ENCODE assay signal across 8 cellular contexts in genomic region chr6:30721198-30722024, GRCh38. TPM values are rescaled to one million over a fixed set of nuclear protein-coding genes. Genes with fewer than 3 reads are reported as not detected.
DNase-seq lines count a peak whose midpoint lies in the region; ATAC-seq and TF ChIP-seq lines count a peak whose summit lies in the region.

No MANE protein-coding gene starts in this region.

- no peaks in the 10 kb centered on the region for H3K27me3 Mint-ChIP-seq in CD8-positive, alpha-beta T cell (ENCODE audit: low read depth)
- peaks cover 11% of the 10 kb centered on the region for H3K27me3 Mint-ChIP-seq in type B pancreatic cell

- H3K9me3 ChIP-seq in CD8-positive, alpha-beta T cell (ENCODE audit: low read length) = no peaks in the 10 kb centered on the region
- H3K9me3 ChIP-seq in heart right ventricle = no peaks in the 10 kb centered on the region

- peak overlapping the region; percentile 90 for H3K4me3 Mint-ChIP-seq in CD8-positive, alpha-beta T cell
- peak overlapping the region; percentile 92 for H3K4me3 Mint-ChIP-seq in type B pancreatic cell

- peak overlapping the region; percentile 89 for H3K27ac Mint-ChIP-seq in CD8-positive, alpha-beta T cell
- H3K27ac Mint-ChIP-seq in type B pancreatic cell = peak overlapping the region; percentile 97

- 1 to 2% (median 1%) methylated on average over 71 of the region's 71 CpGs for WGBS in adipose tissue, 3 donors
- 1 to 2% methylated on average over 69 to 71 of the region's 71 CpGs for whole genome bisulfite sequencing in heart right ventricle, 2 donors

- CTCF ChIA-PET in CD8-positive, alpha-beta T cell (lab: Charles Lee) = interaction anchor here (0.9 to 21.9 kb wide), 44 partner anchors 9 to 368 kb away, joined by 3 to 879 read pairs (median 6); partner anchors contain the start of genes ATAT1, C6orf136, DHX16 and FLOT1

- H3K27ac ChIP-seq in CD8-positive, alpha-beta T cell (ENCODE audit: low read depth, low read length) = peak overlapping the region; percentile 69
- H3K27ac ChIP-seq in adipose tissue (ENCODE audit: low read depth, low read length) (peak overlapping the region; percentile 63), heart right ventricle (peak overlapping the region; percentile 70 to 99 (median 96))

- no peaks in the 10 kb centered on the region for H3K27me3 ChIP-seq in CD8-positive, alpha-beta T cell (ENCODE audit: insufficient read depth, low read length)
- H3K27me3 ChIP-seq in heart right ventricle = no peaks in the 10 kb centered on the region

- peak; percentile 45 for ATAC-seq in CD8-positive, alpha-beta T cell
- ATAC-seq in GM21619 (IDR thresholded peaks at IDR 0.05; ENCODE audit: unreplicated experiment) (peak; percentile 25), heart right ventricle (peak; percentile 70 to 82 (median 78))

- TF ChIP-seq CTCF in CD8-positive, alpha-beta T cell (IDR thresholded peaks at IDR 0.05) = peak; percentile 36
- TF ChIP-seq CTCF in heart right ventricle (IDR thresholded peaks at IDR 0.05) (peak; percentile 30 to 76 (median 49)), type B pancreatic cell (conservative IDR thresholded peaks at IDR 0.05) (peak; percentile 67)

- peaks cover 31% of the 10 kb centered on the region for H3K36me3 ChIP-seq in CD8-positive, alpha-beta T cell (ENCODE audit: insufficient read depth, low read length)
- peaks cover 0 to 49% (median 27%) of the 10 kb centered on the region in 9 donors for H3K36me3 ChIP-seq in heart right ventricle

- peaks cover 44% of the 10 kb centered on the region for H3K36me3 Mint-ChIP-seq in CD8-positive, alpha-beta T cell
- peaks cover 45% of the 10 kb centered on the region for H3K36me3 Mint-ChIP-seq in type B pancreatic cell

- intact Hi-C loops in CD8-positive, alpha-beta T cell (cut with DNase I, micrococcal nuclease) = loop anchor here (1.0 to 10.0 kb wide), 9 partner anchors 9 to 507 kb away; partner anchors contain the start of genes MRPS18B (in 2 of the 2), PPP1R10 (in 2 of the 2), C6orf136 (in 1 of the 2) and TRIM26 (in 1 of the 2)
- intact Hi-C loops in heart right ventricle (cut with DNase I) = loop anchor here (1.0 to 10.0 kb wide), 12 partner anchors 35 to 237 kb away; partner anchors contain the start of genes PPP1R18 (in 5 of the 10), MRPS18B (in 4 of the 10), PPP1R10 (in 4 of the 10) and GNL1 (in 3 of the 10)
- intact Hi-C loops in posterior vena cava (cut with DNase I) = loop anchor here (2.0 to 10.0 kb wide), 4 partner anchors 33 to 97 kb away; partner anchors contain the start of gene ATAT1 (in 1 of the 2)

- POLR2A ChIA-PET in CD8-positive, alpha-beta T cell (lab: Charles Lee) = interaction anchor here (0.6 to 13.3 kb wide), 15 partner anchors 9 to 238 kb away, joined by 3 to 324 read pairs (median 4); partner anchors contain the start of genes DHX16, MRPS18B, NRM and PPP1R10

- peak; percentile 90 to 98 (median 94) for DNase-seq in CD8-positive, alpha-beta T cell
- peak; percentile 45 for DNase-seq in NCI-H1436 treated with DMSO at 0.1 percent for 48 hours (lab: John Stamatoyannopoulos, UW)
- peak; percentile 92 for DNase-seq in T follicular helper cell (ENCODE audit: low read depth)
- peak; percentile 93 to 94 for DNase-seq in heart right ventricle
- peak; percentile 97 for DNase-seq in posterior vena cava (ENCODE audit: low spot score)
- peak; percentile 97 for DNase-seq in type B pancreatic cell (ENCODE audit: extremely low spot score, unreplicated experiment)

- no peaks in the 10 kb centered on the region for H3K9me3 Mint-ChIP-seq in CD8-positive, alpha-beta T cell
- peaks cover 4% of the 10 kb centered on the region for H3K9me3 Mint-ChIP-seq in type B pancreatic cell

- H3K4me3 ChIP-seq in CD8-positive, alpha-beta T cell (ENCODE audit: low read depth, low read length) = peak overlapping the region; percentile 81
- peak overlapping the region; percentile 67 to 98 (median 88) for H3K4me3 ChIP-seq in heart right ventricle

- peaks cover 45% of the 10 kb centered on the region for H3K4me1 ChIP-seq in CD8-positive, alpha-beta T cell (ENCODE audit: insufficient read depth, low read length)
- H3K4me1 ChIP-seq in heart right ventricle = peaks cover 7 to 75% (median 65%) of the 10 kb centered on the region in 9 donors

- H3K4me1 Mint-ChIP-seq in CD8-positive, alpha-beta T cell (ENCODE audit: low read depth) = peaks cover 68% of the 10 kb centered on the region
- peaks cover 28% of the 10 kb centered on the region for H3K4me1 Mint-ChIP-seq in type B pancreatic cell (ENCODE audit: unreplicated experiment)

RNA-seq across cellular contexts. Expression of gene TUBB, which starts 1.3 kb away (rescaled TPM):
- 10 to 100 TPM; 61.3 to 63.1 TPM for total RNA-seq in CD8-positive, alpha-beta T cell
- polyA plus RNA-seq in adipose tissue (100 to 1,000 TPM; 166 to 400 (median 269) TPM), heart right ventricle (100 to 1,000 TPM; 156 to 440 TPM)
- total RNA-seq in heart right ventricle (100 to 1,000 TPM; 144 to 437 (median 189) TPM), posterior vena cava (100 to 1,000 TPM; 342 to 378 TPM), type B pancreatic cell (ENCODE audit: low replicate concordance) (560 and 1,225 TPM in 2 replicates)

RNA-seq across cellular contexts. Expression of gene MDC1, which starts 4.3 kb away (rescaled TPM):
- 10 to 100 TPM; 38.9 to 48.8 TPM for total RNA-seq in CD8-positive, alpha-beta T cell
- polyA plus RNA-seq in adipose tissue = 10 to 100 TPM in 1 of 3 donors, 1 to 10 TPM in 2; 7.4 to 12.7 (median 7.8) TPM
- total RNA-seq in heart right ventricle = 10 to 100 TPM; 15.3 to 21.7 (median 19.5) TPM
- 10 to 100 TPM; 11.2 to 18.1 TPM for polyA plus RNA-seq in heart right ventricle
- 10 to 100 TPM; 24.4 to 25.0 TPM for total RNA-seq in posterior vena cava
- total RNA-seq in type B pancreatic cell (ENCODE audit: low replicate concordance) = 30.1 and 71.3 TPM in 2 replicates

RNA-seq across cellular contexts. Expression of gene FLOT1, which starts 21.1 kb away (rescaled TPM):
- total RNA-seq in CD8-positive, alpha-beta T cell = 10 to 100 TPM; 27.5 to 27.8 TPM
- polyA plus RNA-seq in adipose tissue (100 to 1,000 TPM in 2 of 3 donors, 10 to 100 TPM in 1; 87.0 to 229 (median 221) TPM), heart right ventricle (100 to 1,000 TPM; 233 to 317 TPM)
- total RNA-seq in heart right ventricle (100 to 1,000 TPM; 158 to 280 (median 184) TPM), posterior vena cava (100 to 1,000 TPM; 150 to 167 TPM), type B pancreatic cell (ENCODE audit: low replicate concordance) (72.9 and 94.8 TPM in 2 replicates)

RNA-seq across cellular contexts. Expression of gene IER3, which starts 22.9 kb away (rescaled TPM):
- 1 to 10 TPM; 9.7 to 9.9 TPM for total RNA-seq in CD8-positive, alpha-beta T cell
- polyA plus RNA-seq in adipose tissue (100 to 1,000 TPM in 1 of 3 donors, 10 to 100 TPM in 2; 41.6 to 402 (median 45.5) TPM), heart right ventricle (10 to 100 TPM; 25.3 to 93.9 TPM)
- total RNA-seq in heart right ventricle (100 to 1,000 TPM in 6 of 10 donors, 10 to 100 TPM in 4; 15.6 to 309 (median 115) TPM), posterior vena cava (10 to 100 TPM; 28.5 to 51.5 TPM), type B pancreatic cell (ENCODE audit: low replicate concordance) (24.3 and 40.1 TPM in 2 replicates)

RNA-seq across cellular contexts. Expression of gene NRM, which starts 30.6 kb away (rescaled TPM):
- total RNA-seq in CD8-positive, alpha-beta T cell = 1 to 10 TPM; 1.5 to 2.0 TPM
- polyA plus RNA-seq in adipose tissue (1 to 10 TPM; 6.7 to 8.1 (median 7.5) TPM), heart right ventricle (10 to 100 TPM; 10.4 to 11.6 TPM)
- total RNA-seq in heart right ventricle (1 to 10 TPM; 1.6 to 7.1 (median 3.1) TPM), posterior vena cava (10 to 100 TPM; 14.6 to 15.5 TPM), type B pancreatic cell (ENCODE audit: low replicate concordance) (21.8 and 48.9 TPM in 2 replicates)

Comparison
In these comparisons a context has a peak if more than half of its experiments do, and no peak if none do; other contexts are left out.
1. Peak in every context shown above with its lines: DNase-seq, ATAC-seq, H3K4me3 ChIP-seq and H3K27ac ChIP-seq.
2. ATAC-seq: peak in every context shown above with its lines; median percentile 78 in heart right ventricle; 45 in CD8-positive, alpha-beta T cell; 25 in GM21619.
3. DNase-seq: peak in every context shown above with its lines; median percentile 97 in posterior vena cava; 97 in type B pancreatic cell; 94 in CD8-positive, alpha-beta T cell; 94 in heart right ventricle; 92 in T follicular helper cell; 45 in NCI-H1436 treated with DMSO at 0.1 percent for 48 hours.